ENCODE assay signal across 9 cellular contexts in the genomic region with DNA sequence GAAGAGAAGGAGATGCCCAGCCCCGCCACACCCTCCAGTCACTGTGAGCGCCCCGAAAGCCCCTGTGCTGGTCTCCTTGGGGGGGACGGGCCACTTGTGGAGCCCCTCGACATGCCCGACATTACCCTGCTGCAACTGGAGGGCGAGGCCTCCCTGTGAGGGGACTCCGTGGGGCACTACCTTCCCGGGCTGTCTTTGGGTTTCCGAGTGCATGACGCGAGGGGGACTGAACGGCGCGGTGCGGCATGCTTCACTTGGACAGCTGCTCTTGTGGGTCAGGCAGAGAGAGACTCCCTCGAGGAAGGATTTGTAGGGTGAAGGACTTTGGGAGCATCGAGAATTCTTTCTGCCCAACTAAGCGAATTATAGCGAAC. TPM values are rescaled to one million over a fixed set of nuclear protein-coding genes. Genes with fewer than 3 reads are reported as not detected.
A peak's percentile ranks its signal among the peaks of the same experiment; 100 is the strongest.
DNase-seq lines count a peak whose midpoint lies in the region; ATAC-seq and TF ChIP-seq lines count a peak whose summit lies in the region.
"Had no signal": no experiment of that assay in that cellular context is flagged by ENCODE, and none has a peak within 500 bp of the region (broad histone marks: within the 10 kb centered on the region; RNA-seq: fewer than 3 reads in every experiment).

No MANE protein-coding gene starts in this region.

- peaks cover 6% of the 10 kb centered on the region for H3K4me1 ChIP-seq in Caco-2

- BruUV-seq in Caco-2 (replicated peaks; lab: Mats Ljungman, UMichigan) = no TSS peak

- POLR2A ChIA-PET in Caco-2 (lab: Charles Lee) = no interaction called here
- POLR2A ChIA-PET in activated CD4-positive, alpha-beta memory T cell treated with anti-CD3 and anti-CD28 coated beads for 36 hours (lab: Charles Lee) = no interaction called here

- H3K4me1 Mint-ChIP-seq in Caco-2 (ENCODE audit: low read depth, unreplicated experiment) = peaks cover 15% of the 10 kb centered on the region
- H3K4me1 Mint-ChIP-seq in activated CD4-positive, alpha-beta memory T cell treated with anti-CD3 and anti-CD28 coated beads for 36 hours (ENCODE audit: low read depth) = peaks cover 19% of the 10 kb centered on the region

- H3K27ac Mint-ChIP-seq in Caco-2 (ENCODE audit: unreplicated experiment) = no peak overlapping the region
- no peak overlapping the region for H3K27ac Mint-ChIP-seq in activated CD4-positive, alpha-beta memory T cell treated with anti-CD3 and anti-CD28 coated beads for 36 hours

- no peak for TF ChIP-seq CTCF in Caco-2 (IDR thresholded peaks at IDR 0.05; ENCODE audit: insufficient read depth in 1 of 2, low read depth in 1 of 2, low read length in 1 of 2, severe bottlenecking in 1 of 2, unreplicated experiment in 1 of 2)

- ATAC-seq in sciatic nerve (peak; percentile 20), GM18858 (IDR thresholded peaks at IDR 0.05; ENCODE audit: unreplicated experiment) (no peak)
- no peak for ATAC-seq in activated CD4-positive, CD25-positive, alpha-beta regulatory T cell treated with anti-CD3 and anti-CD28 coated beads, Interleukin-2, amount 50 U/mL, for 24 hours

- no peaks in the 10 kb centered on the region for H3K36me3 Mint-ChIP-seq in Caco-2 (ENCODE audit: insufficient read depth, unreplicated experiment)
- no peaks in the 10 kb centered on the region for H3K36me3 Mint-ChIP-seq in activated CD4-positive, alpha-beta memory T cell treated with anti-CD3 and anti-CD28 coated beads for 36 hours

- H3K9me3 ChIP-seq in Caco-2 = no peaks in the 10 kb centered on the region

- peaks cover 11% of the 10 kb centered on the region for H3K27me3 Mint-ChIP-seq in Caco-2 (ENCODE audit: insufficient read depth, unreplicated experiment)
- peaks cover 24% of the 10 kb centered on the region for H3K27me3 Mint-ChIP-seq in activated CD4-positive, alpha-beta memory T cell treated with anti-CD3 and anti-CD28 coated beads for 36 hours

- CTCF ChIA-PET in Caco-2 (lab: Charles Lee) = interaction anchor here (0.6 kb wide), 1 partner anchor 86 kb away, joined by 5 read pairs; no protein-coding TSS in a partner anchor
- CTCF ChIA-PET in activated CD4-positive, alpha-beta memory T cell treated with anti-CD3 and anti-CD28 coated beads for 36 hours (lab: Charles Lee) = interaction anchor here (2.5 kb wide), 1 partner anchor 14 kb away, joined by 36 read pairs; no protein-coding TSS in a partner anchor

- no peak overlapping the region for H3K4me3 ChIP-seq in Caco-2 (ENCODE audit: low read depth, low read length)
- H3K4me3 ChIP-seq in iPS-11a (ENCODE audit: low read depth, low read length) = peak overlapping the region; percentile 30

- DNase-seq in Caco-2 = no peak
- no peak for DNase-seq in activated CD4-positive, alpha-beta memory T cell treated with anti-CD3 and anti-CD28 coated beads for 36 hours
- no peak for DNase-seq in sciatic nerve (ENCODE audit: low spot score)
- no peak for DNase-seq in stimulated activated CD4-positive, alpha-beta T cell treated with anti-CD3 and anti-CD28 coated beads, Interleukin-4, amount 100 ng/mL, for 4 hours
- no peak for DNase-seq in HuH-7.5 (ENCODE audit: low spot score)
- DNase-seq: T1000 had no signal

- no peaks in the 10 kb centered on the region for H3K36me3 ChIP-seq in Caco-2 (ENCODE audit: control insufficient read depth, insufficient read depth, low read length)

- H3K27me3 ChIP-seq in Caco-2 (replicated peaks; ENCODE audit: control insufficient read depth, insufficient read depth, low read length) = no peaks in the 10 kb centered on the region

- peak overlapping the region; percentile 18 for H3K4me3 Mint-ChIP-seq in Caco-2 (ENCODE audit: unreplicated experiment)
- peak overlapping the region; percentile 71 for H3K4me3 Mint-ChIP-seq in activated CD4-positive, alpha-beta memory T cell treated with anti-CD3 and anti-CD28 coated beads for 36 hours

- intact Hi-C loops in Caco-2 (cut with micrococcal nuclease; ENCODE audit: unreplicated experiment) (no loop called here), sciatic nerve (cut with DNase I) (loop anchor here (5.0 kb wide), 1 partner anchor 1938 kb away; no protein-coding TSS in a partner anchor)
- intact Hi-C loops in activated CD4-positive, alpha-beta memory T cell treated with anti-CD3 and anti-CD28 coated beads for 36 hours (cut with micrococcal nuclease) = loop anchor here (5.0 to 10.0 kb wide), 2 partner anchors 433 to 480 kb away; partner anchors contain the start of gene RPAP3

- H3K9me3 Mint-ChIP-seq in Caco-2 (ENCODE audit: unreplicated experiment) = no peaks in the 10 kb centered on the region
- H3K9me3 Mint-ChIP-seq in activated CD4-positive, alpha-beta memory T cell treated with anti-CD3 and anti-CD28 coated beads for 36 hours = no peaks in the 10 kb centered on the region

RNA-seq across cellular contexts. Expression of gene CCDC184, which starts 1.1 kb away (rescaled TPM):
- total RNA-seq in Caco-2 (2022) (1.00 and 1.0 TPM in 2 replicates), sciatic nerve (6.1 TPM)
- under 1 TPM; 0.36 to 0.40 TPM for total RNA-seq in activated CD4-positive, alpha-beta memory T cell treated with anti-CD3 and anti-CD28 coated beads for 36 hours

RNA-seq across cellular contexts. Expression of gene OR10AD1, which starts 18.6 kb away (rescaled TPM):
- not detected in 2 replicates for total RNA-seq in Caco-2 (2022)
- not detected for total RNA-seq in activated CD4-positive, alpha-beta memory T cell treated with anti-CD3 and anti-CD28 coated beads for 36 hours
- not detected for total RNA-seq in sciatic nerve

RNA-seq across cellular contexts. Expression of gene ASB8, which starts 27.2 kb away (rescaled TPM):
- 27.8 and 30.6 TPM in 2 replicates for total RNA-seq in Caco-2 (2022)
- total RNA-seq in activated CD4-positive, alpha-beta memory T cell treated with anti-CD3 and anti-CD28 coated beads for 36 hours = 10 to 100 TPM; 31.4 to 33.6 TPM
- 36.0 TPM for total RNA-seq in sciatic nerve
